11 cellular contexts compared by ENCODE assay signal in genomic region chr17:18723509-18723908, GRCh38. TPM values are rescaled to one million over a fixed set of nuclear protein-coding genes. Genes with fewer than 3 reads are reported as not detected.
DNase-seq lines count a peak whose midpoint lies in the region; FAIRE-seq and TF ChIP-seq lines count a peak whose summit lies in the region.
"Not testable (repeated sequence)": the region's sequence is repeated elsewhere in the genome, so short reads cannot be mapped to it uniquely, and the experiment has no call there.
"Had no signal": no experiment of that assay in that cellular context is flagged by ENCODE, and none has a peak within 500 bp of the region (broad histone marks: within the 10 kb centered on the region; RNA-seq: fewer than 3 reads in every experiment).

No MANE protein-coding gene starts in this region.

- H3K4me1 ChIP-seq in small intestine (ENCODE audit: control insufficient read depth in 2 of 2, insufficient read depth in 1 of 2, low read depth in 1 of 2, low read length in 1 of 2): not testable (repeated sequence)

- FAIRE-seq in HTR-8/SVneo (lab: Jason Lieb, UNC): peak; percentile 81
- not testable (repeated sequence) for FAIRE-seq in RCC 7860 (lab: Jason Lieb, UNC); bronchial epithelial cell (lab: Jason Lieb, UNC); small intestine (lab: Jason Lieb, UNC)

- DNase-seq in AG10803 (ENCODE audit: low read depth) (peak; percentile 2), RCC 7860 (ENCODE audit: low spot score) (peak; percentile 13), bronchial epithelial cell (ENCODE audit: low read depth) (peak; percentile 15), kidney tubule cell (ENCODE audit: low spot score) (peak; percentile 25), small intestine (peak; percentile 61)
- not testable (repeated sequence) for DNase-seq in HTR-8/SVneo (ENCODE audit: insufficient read length, low spot score)

- not testable (repeated sequence) for H3K4me3 ChIP-seq in AG10803 (ENCODE audit: low read length); bronchial epithelial cell (ENCODE audit: low read depth, low read length); small intestine (ENCODE audit: low read depth in 1 of 2, low read length in 2 of 2)

- 24 to 77% (median 50%) methylated on average over 1 of the region's 1 CpG for WGBS in small intestine, 3 donors

- not testable (repeated sequence) for H3K27ac ChIP-seq in small intestine (ENCODE audit: low read depth in 1 of 2, low read length in 1 of 2)

- H3K27me3 ChIP-seq in bronchial epithelial cell (ENCODE audit: control insufficient read depth, insufficient read depth, low read length); small intestine (ENCODE audit: control insufficient read depth in 2 of 2, insufficient read depth in 2 of 2, low read length in 2 of 2): not testable (repeated sequence)

- H3K9me3 ChIP-seq in small intestine (ENCODE audit: control insufficient read depth, low read depth): not testable (repeated sequence)

- not testable (repeated sequence) for TF ChIP-seq CTCF in AG10803 (conservative IDR thresholded peaks at IDR 0.05; ENCODE audit: low read length); bronchial epithelial cell (IDR thresholded peaks at IDR 0.05; ENCODE audit: insufficient read depth, low read length, severe bottlenecking)

- not testable (repeated sequence) for H3K36me3 ChIP-seq in bronchial epithelial cell (ENCODE audit: control insufficient read depth, insufficient read depth, low read length); small intestine (ENCODE audit: control insufficient read depth in 2 of 2, insufficient read depth in 2 of 2, low read length in 2 of 2)

RNA-seq across cellular contexts. Expression of gene FBXW10, which starts 20.3 kb away (rescaled TPM):
- total RNA-seq in bronchial epithelial cell: not detected in 2 replicates
- under 1 TPM in 2 of 3 donors, not detected in 1; 0.16 to 0.22 TPM for polyA plus RNA-seq in small intestine
- total RNA-seq: A172; CD4-positive, alpha-beta memory T cell; H1; H7 had no signal
- polyA plus RNA-seq: CD4-positive, alpha-beta memory T cell; GM23248; H1 had no signal

RNA-seq across cellular contexts. Expression of gene FOXO3B, which starts 41.4 kb away (rescaled TPM):
- 0.64 and 2.1 TPM in 2 replicates for total RNA-seq in bronchial epithelial cell
- polyA plus RNA-seq in small intestine: 1 to 10 TPM in 1 of 3 donors, not detected in 2; 1.1 TPM

RNA-seq across cellular contexts. Expression of gene TVP23B, which starts 57.5 kb away (rescaled TPM):
- total RNA-seq in bronchial epithelial cell: 152 and 172 TPM in 2 replicates
- 10 to 100 TPM; 20.5 to 29.3 (median 23.5) TPM for polyA plus RNA-seq in small intestine
